ENCODE assay signal across 18 cellular contexts in the genomic region with DNA sequence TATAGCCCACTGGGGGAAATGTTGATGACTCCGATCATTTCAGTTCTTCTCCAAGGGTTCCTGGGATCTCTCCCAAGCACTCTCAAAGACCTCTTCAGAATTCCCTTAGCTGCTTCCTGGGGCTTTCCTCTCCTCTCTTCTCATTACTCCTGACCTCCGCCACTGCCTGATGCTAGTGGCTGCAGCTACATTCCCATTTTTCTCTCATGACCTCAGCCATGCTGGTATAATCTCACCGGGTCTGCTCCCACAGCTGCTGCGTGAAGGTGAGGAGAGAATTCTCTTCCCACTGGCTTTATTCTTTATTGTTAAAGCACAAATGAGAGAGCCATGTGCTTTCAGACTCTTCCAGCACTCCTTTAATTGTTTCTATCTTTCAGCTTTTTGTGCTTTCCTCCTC.
DNase-seq lines count a peak whose midpoint lies in the region; ATAC-seq and TF ChIP-seq lines count a peak whose summit lies in the region.
"Had no signal": no experiment of that assay in that cellular context is flagged by ENCODE, and none has a peak within 500 bp of the region (broad histone marks: within the 10 kb centered on the region; RNA-seq: fewer than 3 reads in every experiment).

No MANE protein-coding gene starts in this region.

- POLR2A ChIA-PET in Caco-2 (lab: Charles Lee) = no interaction called here

- no TSS peak for BruUV-seq in Caco-2 (replicated peaks; lab: Mats Ljungman, UMichigan)

- DNase-seq in Caco-2 = no peak
- peak; percentile 34 to 59 for DNase-seq in NCI-H524 (lab: John Stamatoyannopoulos, UW)
- no peak for DNase-seq in RPMI8226
- DNase-seq in SHP77 (lab: John Stamatoyannopoulos, UW) = no peak
- DNase-seq: CD4-positive, CD25-positive, alpha-beta regulatory T cell; CD8-positive, alpha-beta memory T cell; COR-L47; DMS153; DMS79; GDM1; HCEC 1CT had no signal

- no peak overlapping the region for H3K4me3 ChIP-seq in Caco-2 (ENCODE audit: low read depth, low read length)
- H3K4me3 ChIP-seq in stomach smooth muscle (ENCODE audit: low read length in 2 of 2) = no peak overlapping the region
- H3K4me3 ChIP-seq: BLaER1 treated with 17β-estradiol and CSF1 and Interleukin-3, amounts not matched to agents 10 nM and 100 nM; GM23338 had no signal

- peaks cover 20% of the 10 kb centered on the region for H3K36me3 Mint-ChIP-seq in Caco-2 (ENCODE audit: insufficient read depth, unreplicated experiment)
- peaks cover 10% of the 10 kb centered on the region for H3K36me3 Mint-ChIP-seq in nephron (ENCODE audit: low read depth)
- H3K36me3 Mint-ChIP-seq: CD4-positive, CD25-positive, alpha-beta regulatory T cell; CD8-positive, alpha-beta memory T cell had no signal

- no peak overlapping the region for H3K4me3 Mint-ChIP-seq in Caco-2 (ENCODE audit: unreplicated experiment)
- no peak overlapping the region for H3K4me3 Mint-ChIP-seq in nephron
- H3K4me3 Mint-ChIP-seq: B cell; CD4-positive, CD25-positive, alpha-beta regulatory T cell; CD8-positive, alpha-beta memory T cell; GM23338 had no signal

- intact Hi-C loops in Caco-2 (cut with micrococcal nuclease; ENCODE audit: unreplicated experiment) = no loop called here

- H3K9me3 ChIP-seq in Caco-2 = peaks cover 17% of the 10 kb centered on the region
- H3K9me3 ChIP-seq in stomach smooth muscle (ENCODE audit: control insufficient read depth in 2 of 2, low read length in 2 of 2) = peaks cover 4 to 5% of the 10 kb centered on the region in 2 donors

- no peaks in the 10 kb centered on the region for H3K27me3 ChIP-seq in Caco-2 (replicated peaks; ENCODE audit: control insufficient read depth, insufficient read depth, low read length)
- no peaks in the 10 kb centered on the region for H3K27me3 ChIP-seq in stomach smooth muscle (ENCODE audit: control insufficient read depth in 1 of 2, insufficient read depth in 2 of 2, low read length in 2 of 2)
- H3K27me3 ChIP-seq: BLaER1 treated with 17β-estradiol and CSF1 and Interleukin-3, amounts not matched to agents 10 nM and 100 nM had no signal

- H3K9ac ChIP-seq in stomach smooth muscle (ENCODE audit: low read length in 2 of 2) = no peak overlapping the region
- H3K9ac ChIP-seq: BLaER1 treated with 17β-estradiol and CSF1 and Interleukin-3, amounts not matched to agents 10 nM and 100 nM had no signal

- CTCF ChIA-PET in Caco-2 (lab: Charles Lee) = no interaction called here

- H3K4me1 Mint-ChIP-seq in Caco-2 (ENCODE audit: low read depth, unreplicated experiment) = peaks cover 18% of the 10 kb centered on the region
- peaks cover 32% of the 10 kb centered on the region for H3K4me1 Mint-ChIP-seq in nephron
- H3K4me1 Mint-ChIP-seq: B cell; CD4-positive, CD25-positive, alpha-beta regulatory T cell; CD8-positive, alpha-beta memory T cell; GM23338 had no signal

- H3K4me1 ChIP-seq in Caco-2 = peaks cover 19% of the 10 kb centered on the region
- H3K4me1 ChIP-seq in stomach smooth muscle (ENCODE audit: control insufficient read depth, insufficient read depth, low read length) = peaks cover 11% of the 10 kb centered on the region
- H3K4me1 ChIP-seq: BLaER1 treated with 17β-estradiol and CSF1 and Interleukin-3, amounts not matched to agents 10 nM and 100 nM had no signal

- H3K27me3 Mint-ChIP-seq in Caco-2 (ENCODE audit: insufficient read depth, unreplicated experiment) (no peaks in the 10 kb centered on the region), nephron (ENCODE audit: low read depth) (no peaks in the 10 kb centered on the region)
- H3K27me3 Mint-ChIP-seq: B cell; CD4-positive, CD25-positive, alpha-beta regulatory T cell; CD8-positive, alpha-beta memory T cell had no signal

- no peak for ATAC-seq in GM18520 (IDR thresholded peaks at IDR 0.05; ENCODE audit: unreplicated experiment)
- ATAC-seq: GM23338 had no signal

- peaks cover 57% of the 10 kb centered on the region for H3K9me3 Mint-ChIP-seq in Caco-2 (ENCODE audit: unreplicated experiment)
- peaks cover 14% of the 10 kb centered on the region for H3K9me3 Mint-ChIP-seq in nephron

- no peak for TF ChIP-seq CTCF in Caco-2 (IDR thresholded peaks at IDR 0.05; ENCODE audit: insufficient read depth in 1 of 2, low read depth in 1 of 2, low read length in 1 of 2, severe bottlenecking in 1 of 2, unreplicated experiment in 1 of 2)
- no peak for TF ChIP-seq CTCF in nephron (IDR thresholded peaks at IDR 0.05; ENCODE audit: unreplicated experiment in 3 of 3)

- H3K27ac Mint-ChIP-seq in Caco-2 (ENCODE audit: unreplicated experiment) = peak overlapping the region; percentile 56
- peak overlapping the region; percentile 87 to 92 (median 92) for H3K27ac Mint-ChIP-seq in nephron
- H3K27ac Mint-ChIP-seq: B cell; CD4-positive, CD25-positive, alpha-beta regulatory T cell; CD8-positive, alpha-beta memory T cell; GM23338 had no signal

- H3K27ac ChIP-seq in stomach smooth muscle (ENCODE audit: low read length) = peak overlapping the region; percentile 33
- H3K27ac ChIP-seq: BLaER1 treated with 17β-estradiol and CSF1 and Interleukin-3, amounts not matched to agents 10 nM and 100 nM; HL-60 had no signal

- H3K36me3 ChIP-seq in Caco-2 (ENCODE audit: control insufficient read depth, insufficient read depth, low read length) (no peaks in the 10 kb centered on the region), stomach smooth muscle (ENCODE audit: control insufficient read depth in 2 of 2, insufficient read depth in 2 of 2, low read length in 2 of 2) (no peaks in the 10 kb centered on the region)
- H3K36me3 ChIP-seq: BLaER1 treated with 17β-estradiol and CSF1 and Interleukin-3, amounts not matched to agents 10 nM and 100 nM had no signal

Comparison
In these comparisons a context has a peak if more than half of its experiments do, and no peak if none do; other contexts are left out.
1. DNase-seq: peak in NCI-H524 (2 of 2); none in Caco-2 (0 of 2), RPMI8226 (single experiment) and SHP77 (0 of 2).